In genomic region chrX:103686199-103687072, GRCh38 we compare ENCODE assay signal across 1 cellular context.
TF ChIP-seq lines count a peak whose summit lies in the region.

MORF4L2 (minus strand) TSS chrX:103686699; CDS start chrX:103677027, 9,672 bp downstream.

TF ChIP-seq in HEK293, 187 proteins besides CTCF, POLR2A, EP300 and RAD21 (continued from another document and continues in another):
- no peak for TF ChIP-seq ZBTB7A (tag by site-specific recombination; IDR thresholded peaks at IDR 0.05; ENCODE audit: low read depth)
- TF ChIP-seq YY2 (tag by site-specific recombination; IDR thresholded peaks at IDR 0.05) = no peak; the same call in none of the 2 replicates
- TF ChIP-seq ZBTB21 (tag by site-specific recombination; IDR thresholded peaks at IDR 0.05) = peak; percentile 87
- TF ChIP-seq ZBTB49 (tag by site-specific recombination; IDR thresholded peaks at IDR 0.05; ENCODE audit: low read depth) = no peak
- TF ChIP-seq ZFP37 (tag by site-specific recombination; IDR thresholded peaks at IDR 0.05) = no peak
- peak; percentile 20; the same call in 1 of the 2 replicates for TF ChIP-seq MYNN (tag by site-specific recombination; IDR thresholded peaks at IDR 0.05; ENCODE audit: borderline replicate concordance)
- TF ChIP-seq ZBTB26 (tag by site-specific recombination; optimal IDR thresholded peaks at IDR 0.05) = no peak
- no peak for TF ChIP-seq ZEB2 (tag by site-specific recombination; IDR thresholded peaks at IDR 0.05)
- no peak for TF ChIP-seq ZNF610 (tag by site-specific recombination; IDR thresholded peaks at IDR 0.05; ENCODE audit: borderline replicate concordance)
- peak; percentile 24; the same call in 1 of the 2 replicates for TF ChIP-seq FEZF1 (tag by site-specific recombination; IDR thresholded peaks at IDR 0.05)
- no peak for TF ChIP-seq HOXC10 (CRISPR knock-in tag; IDR thresholded peaks at IDR 0.05)
- no peak for TF ChIP-seq ZNF133 (tag by site-specific recombination; IDR thresholded peaks at IDR 0.05)
- TF ChIP-seq ZNF266 (tag by site-specific recombination; IDR thresholded peaks at IDR 0.05; ENCODE audit: low read depth) = no peak
- TF ChIP-seq ZBTB17 (tag by site-specific recombination; IDR thresholded peaks at IDR 0.05) = peak; percentile 69
- TF ChIP-seq ZNF114 (tag by site-specific recombination; IDR thresholded peaks at IDR 0.05) = no peak
- TF ChIP-seq BCL11A (tag by site-specific recombination; IDR thresholded peaks at IDR 0.05; ENCODE audit: low read depth) = no peak
- no peak for TF ChIP-seq ZNF621 (tag by site-specific recombination; IDR thresholded peaks at IDR 0.05)
- TF ChIP-seq ZSCAN18 (tag by site-specific recombination; IDR thresholded peaks at IDR 0.05) = no peak
- TF ChIP-seq ZNF623 (tag by site-specific recombination; IDR thresholded peaks at IDR 0.05) = no peak
- TF ChIP-seq ZNF140 (tag by site-specific recombination; IDR thresholded peaks at IDR 0.05) = no peak
- no peak for TF ChIP-seq ZNF558 (tag by site-specific recombination; IDR thresholded peaks at IDR 0.05)
- no peak for TF ChIP-seq SP7 (tag by site-specific recombination; IDR thresholded peaks at IDR 0.05)
- no peak for TF ChIP-seq ZBTB10 (tag by site-specific recombination; IDR thresholded peaks at IDR 0.05)
- no peak for TF ChIP-seq ZNF169 (tag by site-specific recombination; IDR thresholded peaks at IDR 0.05)
- no peak for TF ChIP-seq ZNF280D (tag by site-specific recombination; IDR thresholded peaks at IDR 0.05)
- TF ChIP-seq ZNF366 (tag by site-specific recombination; conservative IDR thresholded peaks at IDR 0.05) = peak; percentile 14; the same call in 1 of the 2 replicates
- TF ChIP-seq SP3 (tag by site-specific recombination; IDR thresholded peaks at IDR 0.05) = peak; percentile 70; the same call in 1 of the 2 replicates
- TF ChIP-seq ZNF433 (tag by site-specific recombination; IDR thresholded peaks at IDR 0.05; ENCODE audit: low read depth) = no peak
- TF ChIP-seq WT1 (tag by site-specific recombination; IDR thresholded peaks at IDR 0.05) = no peak
- no peak for TF ChIP-seq ZNF670 (tag by site-specific recombination; IDR thresholded peaks at IDR 0.05; ENCODE audit: low read depth)
- TF ChIP-seq ZNF549 (tag by site-specific recombination; IDR thresholded peaks at IDR 0.05) = no peak
- no peak for TF ChIP-seq ZNF701 (tag by site-specific recombination; IDR thresholded peaks at IDR 0.05)
- TF ChIP-seq SALL2 (tag by site-specific recombination; IDR thresholded peaks at IDR 0.05; ENCODE audit: borderline replicate concordance) = no peak
- TF ChIP-seq KLF1 (tag by site-specific recombination; IDR thresholded peaks at IDR 0.05) = peak; percentile 23; the same call in 1 of the 2 replicates
- no peak for TF ChIP-seq KLF8 (tag by site-specific recombination; IDR thresholded peaks at IDR 0.05)
- no peak for TF ChIP-seq ZNF398 (tag by site-specific recombination; IDR thresholded peaks at IDR 0.05)
- TF ChIP-seq ZNF585B (tag by site-specific recombination; IDR thresholded peaks at IDR 0.05) = no peak
- no peak for TF ChIP-seq ZNF654 (tag by site-specific recombination; IDR thresholded peaks at IDR 0.05; ENCODE audit: low read depth)
- TF ChIP-seq SCRT2 (tag by site-specific recombination; IDR thresholded peaks at IDR 0.05) = no peak
- TF ChIP-seq ZNF354C (tag by site-specific recombination; IDR thresholded peaks at IDR 0.05; ENCODE audit: borderline replicate concordance, low read depth) = no peak
- no peak for TF ChIP-seq ZNF423 (tag by site-specific recombination; IDR thresholded peaks at IDR 0.05)
- TF ChIP-seq KLF16 (tag by site-specific recombination; IDR thresholded peaks at IDR 0.05) = no peak
- peak; percentile 80 for TF ChIP-seq ZBTB20 (tag by site-specific recombination; IDR thresholded peaks at IDR 0.05)
- no peak for TF ChIP-seq ZNF776 (tag by site-specific recombination; IDR thresholded peaks at IDR 0.05; ENCODE audit: borderline replicate concordance)
- TF ChIP-seq ZNF843 (tag by site-specific recombination; IDR thresholded peaks at IDR 0.05) = no peak
- TF ChIP-seq ZFP3 (tag by site-specific recombination; IDR thresholded peaks at IDR 0.05; ENCODE audit: low read depth) = no peak
- TF ChIP-seq ZNF830 (tag by site-specific recombination; IDR thresholded peaks at IDR 0.05; ENCODE audit: low read depth) = no peak
- no peak for TF ChIP-seq ZNF707 (tag by site-specific recombination; IDR thresholded peaks at IDR 0.05)
- no peak for TF ChIP-seq ZNF292 (tag by site-specific recombination; IDR thresholded peaks at IDR 0.05; ENCODE audit: borderline replicate concordance, low read depth)
- TF ChIP-seq ZNF274 (IDR thresholded peaks at IDR 0.05; ENCODE audit: low read length) = no peak
- TF ChIP-seq ZNF274 (tag by site-specific recombination; IDR thresholded peaks at IDR 0.05; ENCODE audit: borderline replicate concordance) = no peak
- no peak for TF ChIP-seq ZNF645 (tag by site-specific recombination; IDR thresholded peaks at IDR 0.05)
- no peak for TF ChIP-seq ZNF24 (tag by site-specific recombination; IDR thresholded peaks at IDR 0.05)
- TF ChIP-seq TSHZ1 (tag by site-specific recombination; IDR thresholded peaks at IDR 0.05; ENCODE audit: borderline replicate concordance) = no peak
- TF ChIP-seq ZNF146 (tag by site-specific recombination; IDR thresholded peaks at IDR 0.05) = no peak
